In genomic region chr14:45757655-45758054, GRCh38 we compare ENCODE assay signal across 24 cellular contexts.
"Had no signal": no experiment of that assay in that cellular context is flagged by ENCODE, and none has a peak within 500 bp of the region (broad histone marks: within the 10 kb centered on the region; RNA-seq: fewer than 3 reads in every experiment).

No MANE protein-coding gene starts in this region.

- H3K9me3 ChIP-seq: neutrophil, right lobe of liver, uterus had no signal

- H3K36me3 Mint-ChIP-seq: mesothelial cell of epicardium had no signal

- H3K4me3 ChIP-seq: esophagus squamous epithelium, heart right ventricle, right lobe of liver, thoracic aorta, uterus had no signal

- H3K4me3 Mint-ChIP-seq: activated CD4-positive, alpha-beta memory T cell treated with anti-CD3 and anti-CD28 coated beads, Interleukin-2, amount 10 ng/mL, durations not matched to agents 7 days and 5 days; activated CD4-positive, alpha-beta T cell treated with anti-CD3 and anti-CD28 coated beads, Interleukin-2, amount 10 ng/mL, durations not matched to agents 7 days and 5 days; activated T-cell treated with anti-CD3 and anti-CD28 coated beads, Interleukin-2, amount 50 U/mL, for 24 hours; activated T-helper 17 cell treated with anti-CD3 and anti-CD28 coated beads, Interleukin-2, amount 50 U/mL, for 72 hours; effector memory CD8-positive, alpha-beta T cell; mesothelial cell of epicardium; naive B cell; nephron progenitor cell had no signal

- H3K27me3 Mint-ChIP-seq: activated CD4-positive, alpha-beta memory T cell treated with anti-CD3 and anti-CD28 coated beads, Interleukin-2, amount 10 ng/mL, durations not matched to agents 7 days and 5 days; activated CD4-positive, alpha-beta T cell treated with anti-CD3 and anti-CD28 coated beads, Interleukin-2, amount 10 ng/mL, durations not matched to agents 7 days and 5 days; activated T-cell treated with anti-CD3 and anti-CD28 coated beads, Interleukin-2, amount 50 U/mL, for 24 hours; activated T-helper 17 cell treated with anti-CD3 and anti-CD28 coated beads, Interleukin-2, amount 50 U/mL, for 72 hours; effector memory CD8-positive, alpha-beta T cell; naive B cell had no signal

- H3K27ac Mint-ChIP-seq: activated CD4-positive, alpha-beta memory T cell treated with anti-CD3 and anti-CD28 coated beads, Interleukin-2, amount 10 ng/mL, durations not matched to agents 7 days and 5 days; activated CD4-positive, alpha-beta T cell treated with anti-CD3 and anti-CD28 coated beads, Interleukin-2, amount 10 ng/mL, durations not matched to agents 7 days and 5 days; activated T-cell treated with anti-CD3 and anti-CD28 coated beads, Interleukin-2, amount 50 U/mL, for 24 hours; activated T-helper 17 cell treated with anti-CD3 and anti-CD28 coated beads, Interleukin-2, amount 50 U/mL, for 72 hours; effector memory CD8-positive, alpha-beta T cell; mesothelial cell of epicardium; nephron progenitor cell had no signal

- ATAC-seq: activated T-helper 17 cell treated with anti-CD3 and anti-CD28 coated beads, Interleukin-2, amount 50 U/mL, for 72 hours; effector memory CD8-positive, alpha-beta T cell; heart right ventricle; right lobe of liver; stimulated activated naive CD8-positive, alpha-beta T cell treated with anti-CD3 and anti-CD28 coated beads, Interleukin-15, Interleukin-2, amounts not matched to agents 100 U/mL and 50 U/mL, for 24 hours had no signal

- DNase-seq: activated CD4-positive, alpha-beta memory T cell treated with anti-CD3 and anti-CD28 coated beads, Interleukin-2, amount 10 ng/mL, durations not matched to agents 7 days and 5 days; activated CD4-positive, alpha-beta T cell treated with anti-CD3 and anti-CD28 coated beads for 1 hour; activated CD4-positive, alpha-beta T cell treated with anti-CD3 and anti-CD28 coated beads, Interleukin-2, amount 10 ng/mL, durations not matched to agents 7 days and 5 days; activated CD8-positive, alpha-beta memory T cell treated with anti-CD3 and anti-CD28 coated beads, Interleukin-2, amount 50 U/mL, for 48 hours; activated gamma-delta T cell treated with Interleukin-2 at 50 U/mL for 16 hours; activated naive CD4-positive, alpha-beta T cell treated with anti-CD3 and anti-CD28 coated beads, Interleukin-2, amount 50 U/mL, for 16 hours; activated T-cell treated with anti-CD3 and anti-CD28 coated beads, Interleukin-2, amount 50 U/mL, for 24 hours; amniotic stem cell; brain microvascular endothelial cell; cortex of kidney; effector memory CD8-positive, alpha-beta T cell; esophagus squamous epithelium; foreskin melanocyte; heart right ventricle; naive B cell; nephron progenitor cell; right lobe of liver; stimulated activated CD4-positive, alpha-beta T cell treated with anti-CD3 and anti-CD28 coated beads, Interleukin-4, amount 100 ng/mL, for 1 hour; stimulated activated naive CD8-positive, alpha-beta T cell treated with anti-CD3 and anti-CD28 coated beads, Interleukin-15, Interleukin-2, amounts not matched to agents 100 U/mL and 50 U/mL, for 24 hours; uterus had no signal

- H3K36me3 ChIP-seq: brain microvascular endothelial cell, esophagus squamous epithelium, heart right ventricle, neutrophil, right lobe of liver, thoracic aorta, uterus had no signal

- H3K27ac ChIP-seq: brain microvascular endothelial cell, heart right ventricle, neutrophil, right lobe of liver, thoracic aorta, uterus had no signal

- H3K27me3 ChIP-seq: brain microvascular endothelial cell, esophagus squamous epithelium, heart right ventricle, neutrophil, right lobe of liver, uterus had no signal

- H3K4me1 ChIP-seq: heart right ventricle, right lobe of liver, uterus had no signal

- H3K4me1 Mint-ChIP-seq: activated CD4-positive, alpha-beta memory T cell treated with anti-CD3 and anti-CD28 coated beads, Interleukin-2, amount 10 ng/mL, durations not matched to agents 7 days and 5 days; activated CD4-positive, alpha-beta T cell treated with anti-CD3 and anti-CD28 coated beads, Interleukin-2, amount 10 ng/mL, durations not matched to agents 7 days and 5 days; activated T-helper 17 cell treated with anti-CD3 and anti-CD28 coated beads, Interleukin-2, amount 50 U/mL, for 72 hours; mesothelial cell of epicardium; naive B cell; nephron progenitor cell had no signal
